1 cellular context compared by ENCODE assay signal in genomic region chr17:68204736-68205135, GRCh38.
A peak's percentile ranks its signal among the peaks of the same experiment; 100 is the strongest.
TF ChIP-seq lines count a peak whose summit lies in the region.

No MANE protein-coding gene starts in this region.

TF ChIP-seq in HEK293, 187 proteins besides CTCF, POLR2A, EP300 and RAD21 (continued from another document):
- TF ChIP-seq, protein P1, sequence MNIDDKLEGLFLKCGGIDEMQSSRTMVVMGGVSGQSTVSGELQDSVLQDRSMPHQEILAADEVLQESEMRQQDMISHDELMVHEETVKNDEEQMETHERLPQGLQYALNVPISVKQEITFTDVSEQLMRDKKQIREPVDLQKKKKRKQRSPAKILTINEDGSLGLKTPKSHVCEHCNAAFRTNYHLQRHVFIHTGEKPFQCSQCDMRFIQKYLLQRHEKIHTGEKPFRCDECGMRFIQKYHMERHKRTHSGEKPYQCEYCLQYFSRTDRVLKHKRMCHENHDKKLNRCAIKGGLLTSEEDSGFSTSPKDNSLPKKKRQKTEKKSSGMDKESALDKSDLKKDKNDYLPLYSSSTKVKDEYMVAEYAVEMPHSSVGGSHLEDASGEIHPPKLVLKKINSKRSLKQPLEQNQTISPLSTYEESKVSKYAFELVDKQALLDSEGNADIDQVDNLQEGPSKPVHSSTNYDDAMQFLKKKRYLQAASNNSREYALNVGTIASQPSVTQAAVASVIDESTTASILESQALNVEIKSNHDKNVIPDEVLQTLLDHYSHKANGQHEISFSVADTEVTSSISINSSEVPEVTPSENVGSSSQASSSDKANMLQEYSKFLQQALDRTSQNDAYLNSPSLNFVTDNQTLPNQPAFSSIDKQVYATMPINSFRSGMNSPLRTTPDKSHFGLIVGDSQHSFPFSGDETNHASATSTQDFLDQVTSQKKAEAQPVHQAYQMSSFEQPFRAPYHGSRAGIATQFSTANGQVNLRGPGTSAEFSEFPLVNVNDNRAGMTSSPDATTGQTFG (tag by site-specific recombination; IDR thresholded peaks at IDR 0.05; ENCODE audit: borderline replicate concordance): no peak
- TF ChIP-seq SCRT2 (tag by site-specific recombination; IDR thresholded peaks at IDR 0.05): peak; percentile 98
- TF ChIP-seq ZNF544 (tag by site-specific recombination; IDR thresholded peaks at IDR 0.05): no peak
- no peak for TF ChIP-seq HIC1 (tag by site-specific recombination; IDR thresholded peaks at IDR 0.05)
- TF ChIP-seq YY2 (tag by site-specific recombination; IDR thresholded peaks at IDR 0.05): no peak
- TF ChIP-seq ZNF48 (tag by site-specific recombination; IDR thresholded peaks at IDR 0.05): no peak
- TF ChIP-seq ZNF341 (tag by site-specific recombination; IDR thresholded peaks at IDR 0.05; ENCODE audit: low read depth): peak; percentile 86
- TF ChIP-seq SALL2 (tag by site-specific recombination; IDR thresholded peaks at IDR 0.05; ENCODE audit: borderline replicate concordance): no peak
- no peak for TF ChIP-seq ZBTB1 (tag by site-specific recombination; IDR thresholded peaks at IDR 0.05)
- TF ChIP-seq ZNF596 (tag by site-specific recombination; IDR thresholded peaks at IDR 0.05): no peak
- TF ChIP-seq ZNF629 (tag by site-specific recombination; IDR thresholded peaks at IDR 0.05): no peak
- no peak for TF ChIP-seq ZFP69B (tag by site-specific recombination; IDR thresholded peaks at IDR 0.05)
- TF ChIP-seq ZNF707 (tag by site-specific recombination; IDR thresholded peaks at IDR 0.05): no peak
- no peak for TF ChIP-seq ZNF416 (tag by site-specific recombination; IDR thresholded peaks at IDR 0.05)
- no peak for TF ChIP-seq GFI1B (tag by site-specific recombination; IDR thresholded peaks at IDR 0.05)
- no peak for TF ChIP-seq ZNF10 (tag by site-specific recombination; IDR thresholded peaks at IDR 0.05)
- no peak for TF ChIP-seq ZNF23 (tag by site-specific recombination; IDR thresholded peaks at IDR 0.05; ENCODE audit: borderline replicate concordance)
- TF ChIP-seq, protein P2, sequence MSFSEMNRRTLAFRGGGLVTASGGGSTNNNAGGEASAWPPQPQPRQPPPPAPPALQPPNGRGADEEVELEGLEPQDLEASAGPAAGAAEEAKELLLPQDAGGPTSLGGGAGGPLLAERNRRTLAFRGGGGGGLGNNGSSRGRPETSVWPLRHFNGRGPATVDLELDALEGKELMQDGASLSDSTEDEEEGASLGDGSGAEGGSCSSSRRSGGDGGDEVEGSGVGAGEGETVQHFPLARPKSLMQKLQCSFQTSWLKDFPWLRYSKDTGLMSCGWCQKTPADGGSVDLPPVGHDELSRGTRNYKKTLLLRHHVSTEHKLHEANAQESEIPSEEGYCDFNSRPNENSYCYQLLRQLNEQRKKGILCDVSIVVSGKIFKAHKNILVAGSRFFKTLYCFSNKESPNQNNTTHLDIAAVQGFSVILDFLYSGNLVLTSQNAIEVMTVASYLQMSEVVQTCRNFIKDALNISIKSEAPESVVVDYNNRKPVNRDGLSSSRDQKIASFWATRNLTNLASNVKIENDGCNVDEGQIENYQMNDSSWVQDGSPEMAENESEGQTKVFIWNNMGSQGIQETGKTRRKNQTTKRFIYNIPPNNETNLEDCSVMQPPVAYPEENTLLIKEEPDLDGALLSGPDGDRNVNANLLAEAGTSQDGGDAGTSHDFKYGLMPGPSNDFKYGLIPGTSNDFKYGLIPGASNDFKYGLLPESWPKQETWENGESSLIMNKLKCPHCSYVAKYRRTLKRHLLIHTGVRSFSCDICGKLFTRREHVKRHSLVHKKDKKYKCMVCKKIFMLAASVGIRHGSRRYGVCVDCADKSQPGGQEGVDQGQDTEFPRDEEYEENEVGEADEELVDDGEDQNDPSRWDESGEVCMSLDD (tag by site-specific recombination; IDR thresholded peaks at IDR 0.05): peak; percentile 25; the same call in 1 of the 2 replicates
- TF ChIP-seq ZNF211 (tag by site-specific recombination; IDR thresholded peaks at IDR 0.05; ENCODE audit: low read depth): no peak
- 0 out of 2 replicates have a peak, but pooled peaks have one; percentile 53 for TF ChIP-seq KLF9 (tag by site-specific recombination; IDR thresholded peaks at IDR 0.05; ENCODE audit: low read depth)
- no peak for TF ChIP-seq ZNF169 (tag by site-specific recombination; IDR thresholded peaks at IDR 0.05)
- TF ChIP-seq KLF1 (tag by site-specific recombination; IDR thresholded peaks at IDR 0.05): peak; percentile 87
- peak; percentile 56; the same call in 1 of the 2 replicates for TF ChIP-seq ZNF600 (tag by site-specific recombination; IDR thresholded peaks at IDR 0.05)
- TF ChIP-seq, protein P3, sequence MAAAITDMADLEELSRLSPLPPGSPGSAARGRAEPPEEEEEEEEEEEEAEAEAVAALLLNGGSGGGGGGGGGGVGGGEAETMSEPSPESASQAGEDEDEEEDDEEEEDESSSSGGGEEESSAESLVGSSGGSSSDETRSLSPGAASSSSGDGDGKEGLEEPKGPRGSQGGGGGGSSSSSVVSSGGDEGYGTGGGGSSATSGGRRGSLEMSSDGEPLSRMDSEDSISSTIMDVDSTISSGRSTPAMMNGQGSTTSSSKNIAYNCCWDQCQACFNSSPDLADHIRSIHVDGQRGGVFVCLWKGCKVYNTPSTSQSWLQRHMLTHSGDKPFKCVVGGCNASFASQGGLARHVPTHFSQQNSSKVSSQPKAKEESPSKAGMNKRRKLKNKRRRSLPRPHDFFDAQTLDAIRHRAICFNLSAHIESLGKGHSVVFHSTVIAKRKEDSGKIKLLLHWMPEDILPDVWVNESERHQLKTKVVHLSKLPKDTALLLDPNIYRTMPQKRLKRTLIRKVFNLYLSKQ (tag by site-specific recombination; IDR thresholded peaks at IDR 0.05; ENCODE audit: borderline replicate concordance): no peak
- TF ChIP-seq SP3 (tag by site-specific recombination; IDR thresholded peaks at IDR 0.05): peak; percentile 41; the same call in 1 of the 2 replicates
- no peak for TF ChIP-seq ZNF658 (tag by site-specific recombination; IDR thresholded peaks at IDR 0.05)
- no peak for TF ChIP-seq OVOL3 (tag by site-specific recombination; IDR thresholded peaks at IDR 0.05)
- TF ChIP-seq ZFP3 (tag by site-specific recombination; IDR thresholded peaks at IDR 0.05; ENCODE audit: low read depth): no peak
- TF ChIP-seq, protein P4, sequence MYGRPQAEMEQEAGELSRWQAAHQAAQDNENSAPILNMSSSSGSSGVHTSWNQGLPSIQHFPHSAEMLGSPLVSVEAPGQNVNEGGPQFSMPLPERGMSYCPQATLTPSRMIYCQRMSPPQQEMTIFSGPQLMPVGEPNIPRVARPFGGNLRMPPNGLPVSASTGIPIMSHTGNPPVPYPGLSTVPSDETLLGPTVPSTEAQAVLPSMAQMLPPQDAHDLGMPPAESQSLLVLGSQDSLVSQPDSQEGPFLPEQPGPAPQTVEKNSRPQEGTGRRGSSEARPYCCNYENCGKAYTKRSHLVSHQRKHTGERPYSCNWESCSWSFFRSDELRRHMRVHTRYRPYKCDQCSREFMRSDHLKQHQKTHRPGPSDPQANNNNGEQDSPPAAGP (tag by site-specific recombination; IDR thresholded peaks at IDR 0.05): no peak
